ENCODE assay signal across 23 cellular contexts in the genomic region with DNA sequence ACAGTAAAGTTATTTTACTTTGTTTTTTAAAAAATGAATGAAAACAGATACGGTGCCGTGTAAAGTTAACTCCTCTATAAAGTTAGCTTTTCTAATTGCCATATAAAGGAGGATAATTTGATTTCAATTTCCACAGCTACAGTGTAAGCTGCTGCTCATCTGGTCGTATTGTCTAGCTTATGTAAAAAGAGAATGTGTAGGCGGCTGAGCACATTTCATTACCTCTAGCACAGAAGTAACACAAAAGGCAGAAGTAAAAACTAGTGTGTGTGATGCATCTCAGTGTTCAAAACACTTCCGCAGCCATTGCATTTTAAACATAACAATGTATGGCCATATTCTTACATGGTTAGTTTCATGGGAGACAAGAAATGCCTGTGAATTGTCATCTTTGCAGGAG.
A peak's percentile ranks its signal among the peaks of the same experiment; 100 is the strongest.
DNase-seq lines count a peak whose midpoint lies in the region; ATAC-seq, FAIRE-seq and TF ChIP-seq lines count a peak whose summit lies in the region.
"Had no signal": no experiment of that assay in that cellular context is flagged by ENCODE, and none has a peak within 500 bp of the region (broad histone marks: within the 10 kb centered on the region; RNA-seq: fewer than 3 reads in every experiment).

No MANE protein-coding gene starts in this region.

- no peaks in the 10 kb centered on the region for H4K20me1 ChIP-seq in neural progenitor cell (ENCODE audit: low read depth)

- H3K27ac ChIP-seq in neural progenitor cell, result no peak overlapping the region
- H3K27ac ChIP-seq: esophagus muscularis mucosa, HL-60, thoracic aorta, WERI-Rb-1 had no signal

- H3K27ac Mint-ChIP-seq in activated CD8-positive, alpha-beta T cell treated with anti-CD3 and anti-CD28 coated beads, Interleukin-2, amount 10 ng/mL, durations not matched to agents 7 days and 5 days, result no peak overlapping the region
- H3K27ac Mint-ChIP-seq in neural progenitor cell, result no peak overlapping the region
- H3K27ac Mint-ChIP-seq: activated CD4-positive, alpha-beta memory T cell treated with anti-CD3 and anti-CD28 coated beads, Interleukin-2, amount 10 ng/mL, durations not matched to agents 7 days and 5 days; activated naive CD4-positive, alpha-beta T cell treated with anti-CD3 and anti-CD28 coated beads, Interleukin-2, amount 50 U/mL, for 24 hours; activated T-cell treated with anti-CD3 and anti-CD28 coated beads, Interleukin-2, amount 50 U/mL, for 24 hours; CD8-positive, alpha-beta memory T cell; stimulated activated naive B cell treated with anti-CD40 and anti-IgM and Interleukin-4, amounts not matched to agents 10 μg/mL and 1 μg/mL and 100 μg/mL, for 72 hours; T-helper 1 cell treated with Interleukin-12 subunit alpha and Interleukin-12 subunit beta and Interleukin-4 antibody, amounts not matched to agents 30 μg/mL and 1 μg/mL, for 36 hours had no signal

- H3K36me3 ChIP-seq in neural progenitor cell, result no peaks in the 10 kb centered on the region
- H3K36me3 ChIP-seq: esophagus muscularis mucosa, thoracic aorta, WERI-Rb-1 had no signal

- H3K4me3 ChIP-seq in neural progenitor cell, result no peak overlapping the region
- H3K4me3 ChIP-seq: esophagus muscularis mucosa, thoracic aorta had no signal

- no peak overlapping the region for H3K4me3 Mint-ChIP-seq in activated CD8-positive, alpha-beta T cell treated with anti-CD3 and anti-CD28 coated beads, Interleukin-2, amount 10 ng/mL, durations not matched to agents 7 days and 5 days
- H3K4me3 Mint-ChIP-seq in neural progenitor cell, result no peak overlapping the region
- H3K4me3 Mint-ChIP-seq: activated CD4-positive, alpha-beta memory T cell treated with anti-CD3 and anti-CD28 coated beads, Interleukin-2, amount 10 ng/mL, durations not matched to agents 7 days and 5 days; activated naive CD4-positive, alpha-beta T cell treated with anti-CD3 and anti-CD28 coated beads, Interleukin-2, amount 50 U/mL, for 24 hours; activated T-cell treated with anti-CD3 and anti-CD28 coated beads, Interleukin-2, amount 50 U/mL, for 24 hours; CD8-positive, alpha-beta memory T cell; stimulated activated naive B cell treated with anti-CD40 and anti-IgM and Interleukin-4, amounts not matched to agents 10 μg/mL and 1 μg/mL and 100 μg/mL, for 72 hours; T-helper 1 cell treated with Interleukin-12 subunit alpha and Interleukin-12 subunit beta and Interleukin-4 antibody, amounts not matched to agents 30 μg/mL and 1 μg/mL, for 36 hours had no signal

- in situ Hi-C loops in KBM-7 (cut with MboI; ENCODE audit: low pct_unique_long_range_greater_than_20kb, low sequenced_read_pairs), result no loop called here

- no peak for TF ChIP-seq CTCF in neural progenitor cell (IDR thresholded peaks at IDR 0.05)

- peaks cover 10% of the 10 kb centered on the region for H3K4me1 ChIP-seq in neural progenitor cell

- ATAC-seq in GM19463 (IDR thresholded peaks at IDR 0.05; ENCODE audit: unreplicated experiment) (peak; percentile 71), HG02852 (IDR thresholded peaks at IDR 0.05; ENCODE audit: unreplicated experiment) (peak; percentile 90), HG03565 (IDR thresholded peaks at IDR 0.05; ENCODE audit: unreplicated experiment) (peak; percentile 77)
- ATAC-seq in activated CD8-positive, alpha-beta T cell treated with anti-CD3 and anti-CD28 coated beads, Interleukin-2, amount 10 ng/mL, durations not matched to agents 7 days and 5 days, result no peak

- H3K4me1 Mint-ChIP-seq in activated CD8-positive, alpha-beta T cell treated with anti-CD3 and anti-CD28 coated beads, Interleukin-2, amount 10 ng/mL, durations not matched to agents 7 days and 5 days (ENCODE audit: low read depth), result peaks cover 5% of the 10 kb centered on the region
- H3K4me1 Mint-ChIP-seq in neural progenitor cell, result no peaks in the 10 kb centered on the region
- H3K4me1 Mint-ChIP-seq: activated CD4-positive, alpha-beta memory T cell treated with anti-CD3 and anti-CD28 coated beads, Interleukin-2, amount 10 ng/mL, durations not matched to agents 7 days and 5 days; activated naive CD4-positive, alpha-beta T cell treated with anti-CD3 and anti-CD28 coated beads, Interleukin-2, amount 50 U/mL, for 24 hours; CD8-positive, alpha-beta memory T cell; stimulated activated naive B cell treated with anti-CD40 and anti-IgM and Interleukin-4, amounts not matched to agents 10 μg/mL and 1 μg/mL and 100 μg/mL, for 72 hours had no signal

- FAIRE-seq in GM18507 (lab: Jason Lieb, UNC), result peak; percentile 53
- FAIRE-seq: astrocyte had no signal

- H3K9ac ChIP-seq in neural progenitor cell, result no peak overlapping the region

- H3K9me3 ChIP-seq in neural progenitor cell (ENCODE audit: low read depth), result no peaks in the 10 kb centered on the region
- H3K9me3 ChIP-seq: esophagus muscularis mucosa, thoracic aorta had no signal

- POLR2A ChIA-PET in activated CD8-positive, alpha-beta T cell treated with anti-CD3 and anti-CD28 coated beads, Interleukin-2, amount 10 ng/mL, durations not matched to agents 7 days and 5 days (lab: Charles Lee), result no interaction called here

- no peak overlapping the region for H3K4me2 ChIP-seq in neural progenitor cell

- no peaks in the 10 kb centered on the region for H3K27me3 ChIP-seq in neural progenitor cell
- H3K27me3 ChIP-seq: esophagus muscularis mucosa had no signal

- no peak for DNase-seq in GM18507 (ENCODE audit: extremely low spot score, insufficient read length, low read depth)
- no peak for DNase-seq in activated CD8-positive, alpha-beta T cell treated with anti-CD3 and anti-CD28 coated beads, Interleukin-2, amount 10 ng/mL, durations not matched to agents 7 days and 5 days
- no peak for DNase-seq in KBM-7
- DNase-seq in neural progenitor cell (ENCODE audit: low spot score), result no peak
- DNase-seq: activated CD4-positive, alpha-beta memory T cell treated with anti-CD3 and anti-CD28 coated beads, Interleukin-2, amount 10 ng/mL, durations not matched to agents 7 days and 5 days; activated T-cell treated with anti-CD3 and anti-CD28 coated beads, Interleukin-2, amount 50 U/mL, for 24 hours; CD8-positive, alpha-beta memory T cell; cerebellar nuclear complex; effector CD4-positive, alpha-beta T cell; H7; NCI-H69; SHP77; stimulated activated naive B cell treated with anti-CD40 and anti-IgM and Interleukin-4, amounts not matched to agents 10 μg/mL and 1 μg/mL and 100 μg/mL, for 72 hours; WERI-Rb-1 had no signal

- H2AFZ ChIP-seq in neural progenitor cell (replicated peaks), result no peak overlapping the region

- H3K36me3 Mint-ChIP-seq in activated CD8-positive, alpha-beta T cell treated with anti-CD3 and anti-CD28 coated beads, Interleukin-2, amount 10 ng/mL, durations not matched to agents 7 days and 5 days (ENCODE audit: low read depth), result no peaks in the 10 kb centered on the region
- H3K36me3 Mint-ChIP-seq in neural progenitor cell, result no peaks in the 10 kb centered on the region
- H3K36me3 Mint-ChIP-seq: activated naive CD4-positive, alpha-beta T cell treated with anti-CD3 and anti-CD28 coated beads, Interleukin-2, amount 50 U/mL, for 24 hours; CD8-positive, alpha-beta memory T cell; stimulated activated naive B cell treated with anti-CD40 and anti-IgM and Interleukin-4, amounts not matched to agents 10 μg/mL and 1 μg/mL and 100 μg/mL, for 72 hours had no signal

- CTCF ChIA-PET in activated CD8-positive, alpha-beta T cell treated with anti-CD3 and anti-CD28 coated beads, Interleukin-2, amount 10 ng/mL, durations not matched to agents 7 days and 5 days (lab: Charles Lee), result no interaction called here

- peaks cover 3% of the 10 kb centered on the region for H3K9me3 Mint-ChIP-seq in activated CD8-positive, alpha-beta T cell treated with anti-CD3 and anti-CD28 coated beads, Interleukin-2, amount 10 ng/mL, durations not matched to agents 7 days and 5 days (ENCODE audit: insufficient read depth)
- H3K9me3 Mint-ChIP-seq in neural progenitor cell, result no peaks in the 10 kb centered on the region
- H3K9me3 Mint-ChIP-seq: activated naive CD4-positive, alpha-beta T cell treated with anti-CD3 and anti-CD28 coated beads, Interleukin-2, amount 50 U/mL, for 24 hours; activated T-cell treated with anti-CD3 and anti-CD28 coated beads, Interleukin-2, amount 50 U/mL, for 24 hours; CD8-positive, alpha-beta memory T cell; T-helper 1 cell treated with Interleukin-12 subunit alpha and Interleukin-12 subunit beta and Interleukin-4 antibody, amounts not matched to agents 30 μg/mL and 1 μg/mL, for 36 hours had no signal

- H3F3A ChIP-seq in neural progenitor cell (ENCODE audit: low read depth), result no peaks in the 10 kb centered on the region

- H3K27me3 Mint-ChIP-seq in activated CD8-positive, alpha-beta T cell treated with anti-CD3 and anti-CD28 coated beads, Interleukin-2, amount 10 ng/mL, durations not matched to agents 7 days and 5 days (ENCODE audit: low read depth), result peaks cover 9% of the 10 kb centered on the region
- peaks cover 3% of the 10 kb centered on the region for H3K27me3 Mint-ChIP-seq in neural progenitor cell (ENCODE audit: insufficient read depth, low read depth)
- H3K27me3 Mint-ChIP-seq: activated T-cell treated with anti-CD3 and anti-CD28 coated beads, Interleukin-2, amount 50 U/mL, for 24 hours; stimulated activated naive B cell treated with anti-CD40 and anti-IgM and Interleukin-4, amounts not matched to agents 10 μg/mL and 1 μg/mL and 100 μg/mL, for 72 hours had no signal

- no peaks in the 10 kb centered on the region for H3K79me2 ChIP-seq in neural progenitor cell (ENCODE audit: low read depth)
